In genomic region chr5:74161171-74161570, GRCh38 we compare ENCODE assay signal across 17 cellular contexts.
DNase-seq lines count a peak whose midpoint lies in the region; ATAC-seq lines count a peak whose summit lies in the region.
"Had no signal": no experiment of that assay in that cellular context is flagged by ENCODE, and none has a peak within 500 bp of the region (broad histone marks: within the 10 kb centered on the region; RNA-seq: fewer than 3 reads in every experiment).

No MANE protein-coding gene starts in this region.

- no peak overlapping the region for H3K9ac ChIP-seq in Karpas-422 (ENCODE audit: low read length)
- H3K9ac ChIP-seq: BLaER1 treated with 17β-estradiol and CSF1 and Interleukin-3, amounts not matched to agents 10 nM and 100 nM; KMS-11 had no signal

- no peaks in the 10 kb centered on the region for H3K9me2 ChIP-seq in Karpas-422 (replicated peaks; ENCODE audit: insufficient read depth, low read length)

- no peaks in the 10 kb centered on the region for H4K20me1 ChIP-seq in Karpas-422 (ENCODE audit: insufficient read depth, low read depth, low read length)
- H4K20me1 ChIP-seq: BLaER1 treated with 17β-estradiol and CSF1 and Interleukin-3, amounts not matched to agents 10 nM and 100 nM had no signal

- no peaks in the 10 kb centered on the region for H3K79me2 ChIP-seq in Karpas-422 (ENCODE audit: low read length)

- ATAC-seq in HG02759 (IDR thresholded peaks at IDR 0.05; ENCODE audit: unreplicated experiment) = no peak
- ATAC-seq in HG02678 (IDR thresholded peaks at IDR 0.05; ENCODE audit: unreplicated experiment) = no peak
- ATAC-seq: A549; CD8-positive, alpha-beta T cell; GM12878 had no signal

- no peak overlapping the region for H3K4me3 ChIP-seq in Karpas-422 (ENCODE audit: low read length)
- H3K4me3 ChIP-seq: A549; BLaER1 treated with 17β-estradiol and CSF1 and Interleukin-3, amounts not matched to agents 10 nM and 100 nM; GM12878; HAP-1 had no signal

- H2AFZ ChIP-seq in Karpas-422 (ENCODE audit: low read length) = no peak overlapping the region

- H3K4me1 ChIP-seq in Karpas-422 (ENCODE audit: low read length) = no peaks in the 10 kb centered on the region
- H3K4me1 ChIP-seq: A549; BLaER1 treated with 17β-estradiol and CSF1 and Interleukin-3, amounts not matched to agents 10 nM and 100 nM; HAP-1 had no signal

- H3K27me3 ChIP-seq in Karpas-422 (ENCODE audit: low read length) = peaks cover 3% of the 10 kb centered on the region; the same call in 1 of the 2 replicates
- H3K27me3 ChIP-seq: BLaER1 treated with 17β-estradiol and CSF1 and Interleukin-3, amounts not matched to agents 10 nM and 100 nM had no signal

- no peaks in the 10 kb centered on the region for H3K9me3 ChIP-seq in Karpas-422 (ENCODE audit: low read length)
- H3K9me3 ChIP-seq: A549; BLaER1 treated with 17β-estradiol and CSF1 and Interleukin-3, amounts not matched to agents 10 nM and 100 nM; HAP-1 had no signal

- no peaks in the 10 kb centered on the region for H3K36me3 ChIP-seq in Karpas-422 (ENCODE audit: insufficient read depth, low read length)
- H3K36me3 ChIP-seq: BLaER1 treated with 17β-estradiol and CSF1 and Interleukin-3, amounts not matched to agents 10 nM and 100 nM; HAP-1 had no signal

- peak; percentile 45 for DNase-seq in EL
- peak; percentile 10 for DNase-seq in HS-5 (ENCODE audit: low read depth)
- DNase-seq in NCI-H226 = peak; percentile 9
- no peak for DNase-seq in NCI-H82 (lab: John Stamatoyannopoulos, UW)
- no peak for DNase-seq in Karpas-422
- DNase-seq: Calu3; CD8-positive, alpha-beta T cell; DMS53; DND-41; GF-D8 had no signal

- no peak overlapping the region for H3K4me2 ChIP-seq in Karpas-422 (ENCODE audit: low read depth, low read length, poor library complexity, severe bottlenecking)
- H3K4me2 ChIP-seq: A549; BLaER1 treated with 17β-estradiol and CSF1 and Interleukin-3, amounts not matched to agents 10 nM and 100 nM; KMS-11 had no signal

- no peak overlapping the region for H3K27ac ChIP-seq in Karpas-422 (ENCODE audit: low read length)
- H3K27ac ChIP-seq: A549; BLaER1 treated with 17β-estradiol and CSF1 and Interleukin-3, amounts not matched to agents 10 nM and 100 nM; KMS-11 had no signal

Comparison
In these comparisons a context has a peak if more than half of its experiments do, and no peak if none do; other contexts are left out.
1. DNase-seq: peak in EL (single experiment), HS-5 (single experiment) and NCI-H226 (single experiment); none in NCI-H82 (single experiment) and Karpas-422 (single experiment).